In genomic region chr1:18949689-18950414, GRCh38 we compare ENCODE assay signal across 8 cellular contexts. TPM values are rescaled to one million over a fixed set of nuclear protein-coding genes. Genes with fewer than 3 reads are reported as not detected.
DNase-seq lines count a peak whose midpoint lies in the region; ATAC-seq, FAIRE-seq and TF ChIP-seq lines count a peak whose summit lies in the region.

No MANE protein-coding gene starts in this region.

- H3K4me3 ChIP-seq in HUES64 (ENCODE audit: low read length): peak overlapping the region; percentile 9
- H3K4me3 ChIP-seq in brain microvascular endothelial cell (ENCODE audit: low read depth, low read length): peak overlapping the region; percentile 6
- no peak overlapping the region for H3K4me3 ChIP-seq in small intestine (ENCODE audit: low read depth in 1 of 2, low read length in 2 of 2)

- intact Hi-C loops in CD14-positive monocyte (cut with micrococcal nuclease): loop anchor here in 1 of 2 donors (2.0 kb wide), 1 partner anchor 43 kb away; no protein-coding TSS in a partner anchor

- H3K27ac Mint-ChIP-seq in CD14-positive monocyte: peak overlapping the region; percentile 97 to 100 (median 99)

- ATAC-seq in HG03442 (IDR thresholded peaks at IDR 0.05; ENCODE audit: unreplicated experiment): no peak

- no peaks in the 10 kb centered on the region for H3K9me3 ChIP-seq in HUES64 (ENCODE audit: insufficient read depth, low read depth, low read length)
- H3K9me3 ChIP-seq in small intestine (ENCODE audit: control insufficient read depth, low read depth): no peaks in the 10 kb centered on the region

- H3K9me3 Mint-ChIP-seq in CD14-positive monocyte: peaks cover 0 to 3% (median 0%) of the 10 kb centered on the region in 7 donors

- peak overlapping the region; percentile 77 for H3K27ac ChIP-seq in HUES64 (ENCODE audit: low read depth, low read length)
- H3K27ac ChIP-seq in brain microvascular endothelial cell: peak overlapping the region; percentile 73
- peak overlapping the region; percentile 30 to 94 for H3K27ac ChIP-seq in small intestine (ENCODE audit: low read depth in 1 of 2, low read length in 1 of 2)

- 17% methylated on average over 22 of the region's 22 CpGs for WGBS in HUES64
- WGBS in small intestine, 3 donors: 38 to 72% (median 65%) methylated on average over 22 of the region's 22 CpGs

- H3K27me3 ChIP-seq in HUES64 (ENCODE audit: insufficient read depth, low read length) (peaks cover 10% of the 10 kb centered on the region), brain microvascular endothelial cell (replicated peaks) (no peaks in the 10 kb centered on the region), small intestine (ENCODE audit: control insufficient read depth in 2 of 2, insufficient read depth in 2 of 2, low read length in 2 of 2) (no peaks in the 10 kb centered on the region)

- peaks cover 25 to 26% of the 10 kb centered on the region in 2 donors for H3K36me3 Mint-ChIP-seq in CD14-positive monocyte

- peaks cover 86% of the 10 kb centered on the region for H3K4me1 Mint-ChIP-seq in CD14-positive monocyte

- peaks cover 38% of the 10 kb centered on the region for H3K4me1 ChIP-seq in HUES64 (ENCODE audit: insufficient read depth, low read length)
- H3K4me1 ChIP-seq in small intestine (ENCODE audit: control insufficient read depth in 2 of 2, insufficient read depth in 1 of 2, low read depth in 1 of 2, low read length in 1 of 2): peaks cover 0 to 27% of the 10 kb centered on the region in 2 donors

- peak overlapping the region; percentile 41 for H3K9ac ChIP-seq in HUES64 (ENCODE audit: low read depth, low read length)

- H3K27me3 Mint-ChIP-seq in CD14-positive monocyte (ENCODE audit: low read depth in 3 of 3): peaks cover 8 to 15% (median 14%) of the 10 kb centered on the region in 3 donors

- H3K36me3 ChIP-seq in HUES64 (ENCODE audit: insufficient read depth, low read length) (no peaks in the 10 kb centered on the region), brain microvascular endothelial cell (replicated peaks) (no peaks in the 10 kb centered on the region), small intestine (ENCODE audit: control insufficient read depth in 2 of 2, insufficient read depth in 2 of 2, low read length in 2 of 2) (no peaks in the 10 kb centered on the region)

- in situ Hi-C loops in brain microvascular endothelial cell (cut with HindIII; ENCODE audit: low pct_ligation_motif_present, low sequenced_read_pairs): no loop called here

- peak overlapping the region; percentile 87 to 93 for H3K4me3 Mint-ChIP-seq in CD14-positive monocyte

- DNase-seq in CD14-positive monocyte (ENCODE audit: low spot score) (no peak), brain microvascular endothelial cell (no peak), iris pigment epithelial cell (ENCODE audit: low read depth) (peak; percentile 44), small intestine (no peak), NCI-H69 (lab: John Stamatoyannopoulos, UW) (no peak), NCI-H2107 (lab: John Stamatoyannopoulos, UW) (no peak)

- TF ChIP-seq CTCF in CD14-positive monocyte (IDR thresholded peaks at IDR 0.05) (peak; percentile 19), brain microvascular endothelial cell (IDR thresholded peaks at IDR 0.05; ENCODE audit: low read depth, low read length, missing control alignments) (peak; percentile 47)

- FAIRE-seq in small intestine (lab: Jason Lieb, UNC): no peak

RNA-seq across cellular contexts. Expression of gene IFFO2, which starts 6.6 kb away (rescaled TPM):
- polyA plus RNA-seq in CD14-positive monocyte (under 1 TPM; 0.78 to 0.94 TPM), small intestine (1 to 10 TPM in 2 of 3 donors, under 1 TPM in 1; 0.22 to 3.5 (median 1.4) TPM)
- 3.8 TPM for polyA plus RNA-seq in HUES64 (2013, experiment 1 of 2)
- polyA plus RNA-seq in HUES64 (2013, experiment 2 of 2): 3.2 TPM

RNA-seq across cellular contexts. Expression of gene ALDH4A1, which starts 47.5 kb away (rescaled TPM):
- polyA plus RNA-seq in CD14-positive monocyte: 1 to 10 TPM; 4.8 to 7.8 TPM
- 20.7 TPM for polyA plus RNA-seq in HUES64 (2013, experiment 1 of 2)
- polyA plus RNA-seq in HUES64 (2013, experiment 2 of 2): 17.5 TPM
- polyA plus RNA-seq in small intestine: 1 to 10 TPM in 1 of 3 donors, under 1 TPM in 2; 0.22 to 6.3 (median 0.81) TPM

Comparison
In these comparisons a context has a peak if more than half of its experiments do, and no peak if none do; other contexts are left out.
1. H3K4me3 ChIP-seq: peak in HUES64 (single experiment) and brain microvascular endothelial cell (single experiment); none in small intestine (0 of 2).
2. Peak in every context shown above with its lines, with median percentiles within 50 percentile points of each other: H3K27ac ChIP-seq.